15 cellular contexts compared by ENCODE assay signal in the genomic region with DNA sequence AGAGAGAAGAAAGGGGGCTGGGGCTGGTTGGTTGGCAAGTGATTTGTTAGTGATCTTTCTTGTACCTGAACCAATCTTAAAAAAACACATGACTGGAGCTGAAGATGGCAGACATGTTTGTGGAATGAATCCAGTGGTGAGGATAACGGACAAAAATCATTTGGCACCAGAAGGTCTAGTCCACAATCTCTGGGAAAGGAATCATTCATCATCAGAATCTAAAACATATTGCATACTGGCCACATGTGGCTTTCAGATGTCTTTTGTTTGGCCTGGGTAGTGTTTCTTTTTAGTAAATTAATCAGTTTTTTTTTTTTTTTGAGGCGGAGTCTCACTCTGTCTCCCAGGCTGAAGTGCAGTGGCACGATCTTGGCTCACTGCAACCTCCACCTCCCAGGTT. TPM values are rescaled to one million over a fixed set of nuclear protein-coding genes. Genes with fewer than 3 reads are reported as not detected.
DNase-seq lines count a peak whose midpoint lies in the region; ATAC-seq and TF ChIP-seq lines count a peak whose summit lies in the region.
"Had no signal": no experiment of that assay in that cellular context is flagged by ENCODE, and none has a peak within 500 bp of the region (broad histone marks: within the 10 kb centered on the region; RNA-seq: fewer than 3 reads in every experiment).

No MANE protein-coding gene starts in this region.

- H3K9me3 Mint-ChIP-seq in activated T-helper 17 cell treated with anti-CD3 and anti-CD28 coated beads, Interleukin-2, amount 50 U/mL, for 72 hours: no peaks in the 10 kb centered on the region
- no peaks in the 10 kb centered on the region for H3K9me3 Mint-ChIP-seq in progenitor cell of endocrine pancreas (ENCODE audit: low read depth)
- H3K9me3 Mint-ChIP-seq: CD4-positive, alpha-beta memory T cell; GM23338 had no signal

- TF ChIP-seq RAD21 in SK-N-SH (IDR thresholded peaks at IDR 0.05; ENCODE audit: low read length): no peak

- no peak for TF ChIP-seq CTCF in SK-N-SH (IDR thresholded peaks at IDR 0.05)
- no peak for TF ChIP-seq CTCF in progenitor cell of endocrine pancreas (IDR thresholded peaks at IDR 0.05; ENCODE audit: unreplicated experiment)

- H3K27me3 Mint-ChIP-seq in activated T-helper 17 cell treated with anti-CD3 and anti-CD28 coated beads, Interleukin-2, amount 50 U/mL, for 72 hours: no peaks in the 10 kb centered on the region
- no peaks in the 10 kb centered on the region for H3K27me3 Mint-ChIP-seq in progenitor cell of endocrine pancreas
- H3K27me3 Mint-ChIP-seq: CD4-positive, alpha-beta memory T cell had no signal

- H3K9me2 ChIP-seq in SK-N-SH: no peaks in the 10 kb centered on the region

- H3K36me3 Mint-ChIP-seq in activated T-helper 17 cell treated with anti-CD3 and anti-CD28 coated beads, Interleukin-2, amount 50 U/mL, for 72 hours (ENCODE audit: low read depth): peaks cover 4% of the 10 kb centered on the region
- H3K36me3 Mint-ChIP-seq in progenitor cell of endocrine pancreas (ENCODE audit: insufficient read depth): peaks cover 8% of the 10 kb centered on the region

- H3F3A ChIP-seq in SK-N-SH (replicated peaks; ENCODE audit: insufficient read depth): peaks cover 20% of the 10 kb centered on the region

- no peak for TF ChIP-seq EP300 in SK-N-SH (IDR thresholded peaks at IDR 0.05; ENCODE audit: borderline replicate concordance in 1 of 2, low read depth in 1 of 2, low read length in 1 of 2)

- H3K27me3 ChIP-seq in SK-N-SH (ENCODE audit: insufficient read depth): no peaks in the 10 kb centered on the region
- H3K27me3 ChIP-seq: BE2C had no signal

- no peak overlapping the region for H3K4me3 ChIP-seq in SK-N-SH (ENCODE audit: low read depth in 2 of 2, low read length in 1 of 2)
- H3K4me3 ChIP-seq: GM23338, K562 had no signal

- H3K27ac ChIP-seq in SK-N-SH (ENCODE audit: low read depth in 2 of 2, low read length in 1 of 2): peak overlapping the region in 1 of 2 experiments; percentile 4; a peak in 1 of 4 replicates
- H3K27ac ChIP-seq: 22Rv1, C4-2B had no signal

- H3K9ac ChIP-seq in SK-N-SH: no peak overlapping the region

- CTCF ChIA-PET in SK-N-SH (lab: Yijun Ruan, JAX): interaction anchor here (1.0 to 4.0 kb wide), 5 partner anchors 11 to 1311 kb away, joined by 3 to 22 read pairs (median 10); partner anchors contain the start of gene CPNE4

- H3K36me3 ChIP-seq in SK-N-SH (replicated peaks in 1 of 2; ENCODE audit: control insufficient read depth in 1 of 2, insufficient read depth in 2 of 2, low read length in 1 of 2): peaks cover 3 to 10% of the 10 kb centered on the region in 2 experiments
- H3K36me3 ChIP-seq: BE2C had no signal

- H3K4me1 ChIP-seq in SK-N-SH (ENCODE audit: control insufficient read depth in 1 of 2, insufficient read depth in 2 of 2, low read depth in 1 of 2, low read length in 1 of 2): peaks cover 0 to 4% of the 10 kb centered on the region in 2 experiments; a peak in 2 of 4 replicates
- H3K4me1 ChIP-seq: BE2C had no signal

- H3K4me2 ChIP-seq in SK-N-SH: no peak overlapping the region
- H3K4me2 ChIP-seq: GM23338 had no signal

- no peak for DNase-seq in SK-N-SH
- peak; percentile 26 for DNase-seq in fibroblast of peridontal ligament (ENCODE audit: extremely low read depth)
- no peak for DNase-seq in progenitor cell of endocrine pancreas (ENCODE audit: low spot score, unreplicated experiment)
- DNase-seq: BE2C; CD4-positive, alpha-beta memory T cell; DMS79; H7 had no signal

- H3K9me3 ChIP-seq in SK-N-SH: no peaks in the 10 kb centered on the region
- H3K9me3 ChIP-seq: BE2C had no signal

- no peak overlapping the region for H3K4me3 Mint-ChIP-seq in activated T-helper 17 cell treated with anti-CD3 and anti-CD28 coated beads, Interleukin-2, amount 50 U/mL, for 72 hours
- H3K4me3 Mint-ChIP-seq in progenitor cell of endocrine pancreas (ENCODE audit: low read depth): no peak overlapping the region
- H3K4me3 Mint-ChIP-seq: CD4-positive, alpha-beta memory T cell; GM23338 had no signal

- H3K4me1 Mint-ChIP-seq in activated T-helper 17 cell treated with anti-CD3 and anti-CD28 coated beads, Interleukin-2, amount 50 U/mL, for 72 hours: peaks cover 7% of the 10 kb centered on the region
- H3K4me1 Mint-ChIP-seq in progenitor cell of endocrine pancreas (ENCODE audit: low read depth): peaks cover 6% of the 10 kb centered on the region

- no peaks in the 10 kb centered on the region for H3K79me2 ChIP-seq in SK-N-SH (ENCODE audit: insufficient read depth)

- POLR2A ChIA-PET in SK-N-SH (lab: Yijun Ruan, JAX): no interaction called here

- no peak overlapping the region for H2AFZ ChIP-seq in SK-N-SH (ENCODE audit: low read depth)
- H2AFZ ChIP-seq: GM23338 had no signal

- H4K20me1 ChIP-seq in SK-N-SH (ENCODE audit: insufficient read depth): no peaks in the 10 kb centered on the region

- WGBS in SK-N-SH (ENCODE audit: low lambda C conversion rate): 76% methylated on average over 3 of the region's 3 CpGs

- H3K27ac Mint-ChIP-seq in activated T-helper 17 cell treated with anti-CD3 and anti-CD28 coated beads, Interleukin-2, amount 50 U/mL, for 72 hours: peak overlapping the region; percentile 54
- H3K27ac Mint-ChIP-seq in progenitor cell of endocrine pancreas: no peak overlapping the region
- H3K27ac Mint-ChIP-seq: CD4-positive, alpha-beta memory T cell; GM23338 had no signal

- ATAC-seq in SK-N-SH treated with all-trans-retinoic acid at 6 μM for 48 hours (no peak), GM21515 (IDR thresholded peaks at IDR 0.05; ENCODE audit: unreplicated experiment) (no peak), GM19035 (IDR thresholded peaks at IDR 0.05; ENCODE audit: unreplicated experiment) (no peak)
- ATAC-seq in activated T-helper 17 cell treated with anti-CD3 and anti-CD28 coated beads, Interleukin-2, amount 50 U/mL, for 72 hours (replicated peaks): no peak
- ATAC-seq: GM23338, K562 had no signal

TF ChIP-seq in SK-N-SH treated with all-trans-retinoic acid at 6 μM for 48 hours, 23 proteins besides CTCF, POLR2A, EP300 and RAD21:
- TF ChIP-seq ZNF8 (CRISPR knock-in tag; IDR thresholded peaks at IDR 0.05): no peak
- TF ChIP-seq, protein P1, sequence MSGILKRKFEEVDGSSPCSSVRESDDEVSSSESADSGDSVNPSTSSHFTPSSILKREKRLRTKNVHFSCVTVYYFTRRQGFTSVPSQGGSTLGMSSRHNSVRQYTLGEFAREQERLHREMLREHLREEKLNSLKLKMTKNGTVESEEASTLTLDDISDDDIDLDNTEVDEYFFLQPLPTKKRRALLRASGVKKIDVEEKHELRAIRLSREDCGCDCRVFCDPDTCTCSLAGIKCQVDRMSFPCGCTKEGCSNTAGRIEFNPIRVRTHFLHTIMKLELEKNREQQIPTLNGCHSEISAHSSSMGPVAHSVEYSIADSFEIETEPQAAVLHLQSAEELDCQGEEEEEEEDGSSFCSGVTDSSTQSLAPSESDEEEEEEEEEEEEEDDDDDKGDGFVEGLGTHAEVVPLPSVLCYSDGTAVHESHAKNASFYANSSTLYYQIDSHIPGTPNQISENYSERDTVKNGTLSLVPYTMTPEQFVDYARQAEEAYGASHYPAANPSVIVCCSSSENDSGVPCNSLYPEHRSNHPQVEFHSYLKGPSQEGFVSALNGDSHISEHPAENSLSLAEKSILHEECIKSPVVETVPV (CRISPR knock-in tag; IDR thresholded peaks at IDR 0.05): no peak
- no peak for TF ChIP-seq ZNF565 (CRISPR knock-in tag; conservative IDR thresholded peaks at IDR 0.05; ENCODE audit: low read depth)
- TF ChIP-seq TCF4 (CRISPR knock-in tag; IDR thresholded peaks at IDR 0.05; ENCODE audit: borderline replicate concordance): peak; percentile 54; the same call in 1 of the 2 replicates
TF ChIP-seq in SK-N-SH treated with all-trans-retinoic acid at 6 μM for 48 hours: peak in this region for 1.

TF ChIP-seq in SK-N-SH, 30 proteins besides CTCF, POLR2A, EP300 and RAD21:
- no peak for TF ChIP-seq MEF2A (IDR thresholded peaks at IDR 0.05; ENCODE audit: borderline replicate concordance, low read depth)
- TF ChIP-seq IRF3 (IDR thresholded peaks at IDR 0.05; ENCODE audit: low read depth, low read length): no peak
- no peak for TF ChIP-seq TAF1 (IDR thresholded peaks at IDR 0.05; ENCODE audit: borderline replicate concordance, low read depth, low read length)
- no peak for TF ChIP-seq EZH2phosphoT487 (IDR thresholded peaks at IDR 0.05; ENCODE audit: borderline replicate concordance, low read depth)
- no peak for TF ChIP-seq TCF12 (IDR thresholded peaks at IDR 0.05)
- no peak for TF ChIP-seq USF2 (IDR thresholded peaks at IDR 0.05; ENCODE audit: borderline replicate concordance, low read depth, low read length)
- TF ChIP-seq SMC3 (IDR thresholded peaks at IDR 0.05; ENCODE audit: low read depth, low read length): no peak
- TF ChIP-seq FOXJ3 (CRISPR knock-in tag; IDR thresholded peaks at IDR 0.05): no peak
- TF ChIP-seq GABPA (IDR thresholded peaks at IDR 0.05; ENCODE audit: low read depth): no peak

RNA-seq across cellular contexts. Expression of gene NEK11, which starts 5.0 kb away (rescaled TPM):
- polyA plus RNA-seq in SK-N-SH (2012; rRNA removed): 4.7 and 6.3 TPM in 2 replicates
- 6.1 and 7.1 TPM in 2 replicates for polyA plus RNA-seq in SK-N-SH (2012; cell fraction: cytosol; rRNA removed)
- polyA plus RNA-seq in SK-N-SH (2012; cell fraction: nucleus; rRNA removed): 7.0 and 11.9 TPM in 2 replicates
- 1 to 10 TPM; 3.1 to 3.2 TPM for total RNA-seq in activated T-helper 17 cell treated with anti-CD3 and anti-CD28 coated beads, Interleukin-2, amount 50 U/mL, for 72 hours
- 16.8 and 18.7 TPM in 2 replicates for total RNA-seq in progenitor cell of endocrine pancreas

RNA-seq across cellular contexts. Expression of gene ASTE1, which starts 5.0 kb away (rescaled TPM):
- polyA plus RNA-seq in SK-N-SH (2012; rRNA removed): 3.5 and 4.4 TPM in 2 replicates
- 3.7 and 3.8 TPM in 2 replicates for polyA plus RNA-seq in SK-N-SH (2012; cell fraction: cytosol; rRNA removed)
- 3.2 and 5.8 TPM in 2 replicates for polyA plus RNA-seq in SK-N-SH (2012; cell fraction: nucleus; rRNA removed)
- 10 to 100 TPM in 1 of 2 donors, 1 to 10 TPM in 1; 6.5 to 11.8 TPM for total RNA-seq in activated T-helper 17 cell treated with anti-CD3 and anti-CD28 coated beads, Interleukin-2, amount 50 U/mL, for 72 hours
- total RNA-seq in progenitor cell of endocrine pancreas: 7.7 and 8.6 TPM in 2 replicates
